Comparison of ENCODE assay signal across 15 cellular contexts in genomic region chr19:8539621-8540149, GRCh38. TPM values are rescaled to one million over a fixed set of nuclear protein-coding genes. Genes with fewer than 3 reads are reported as not detected.
DNase-seq lines count a peak whose midpoint lies in the region; ATAC-seq lines count a peak whose summit lies in the region.
"Had no signal": no experiment of that assay in that cellular context is flagged by ENCODE, and none has a peak within 500 bp of the region (broad histone marks: within the 10 kb centered on the region; RNA-seq: fewer than 3 reads in every experiment).

No MANE protein-coding gene starts in this region.

- no peaks in the 10 kb centered on the region for H3K27me3 Mint-ChIP-seq in T-helper 2 cell treated with Interferon-gamma antibody and Interleukin-4, amounts not matched to agents 5 μg/mL and 100 μg/mL, for 36 hours (ENCODE audit: low read depth)
- H3K27me3 Mint-ChIP-seq in natural killer cell treated with Interleukin-12 subunit alpha and Interleukin-12 subunit beta and Interleukin-15 and Interleukin-18, amount 100 ng/mL, for 72 hours, result no peaks in the 10 kb centered on the region
- H3K27me3 Mint-ChIP-seq: IgD-negative memory B cell had no signal

- H3K36me3 Mint-ChIP-seq in T-helper 2 cell treated with Interferon-gamma antibody and Interleukin-4, amounts not matched to agents 5 μg/mL and 100 μg/mL, for 36 hours (ENCODE audit: low read depth), result peaks cover 45% of the 10 kb centered on the region
- H3K36me3 Mint-ChIP-seq in natural killer cell treated with Interleukin-12 subunit alpha and Interleukin-12 subunit beta and Interleukin-15 and Interleukin-18, amount 100 ng/mL, for 72 hours, result peaks cover 16% of the 10 kb centered on the region

- ATAC-seq in natural killer cell treated with Interleukin-12 subunit alpha and Interleukin-12 subunit beta and Interleukin-15 and Interleukin-18, amount 100 ng/mL, for 72 hours, result no peak
- no peak for ATAC-seq in HG03196 (IDR thresholded peaks at IDR 0.05; ENCODE audit: unreplicated experiment)
- ATAC-seq: HCT116 had no signal

- no peaks in the 10 kb centered on the region for H3K9me3 Mint-ChIP-seq in T-helper 2 cell treated with Interferon-gamma antibody and Interleukin-4, amounts not matched to agents 5 μg/mL and 100 μg/mL, for 36 hours
- H3K9me3 Mint-ChIP-seq in natural killer cell treated with Interleukin-12 subunit alpha and Interleukin-12 subunit beta and Interleukin-15 and Interleukin-18, amount 100 ng/mL, for 72 hours, result no peaks in the 10 kb centered on the region
- H3K9me3 Mint-ChIP-seq: CD8-positive, alpha-beta memory T cell; IgD-negative memory B cell had no signal

- H3K4me3 Mint-ChIP-seq in T-helper 2 cell treated with Interferon-gamma antibody and Interleukin-4, amounts not matched to agents 5 μg/mL and 100 μg/mL, for 36 hours, result no peak overlapping the region
- no peak overlapping the region for H3K4me3 Mint-ChIP-seq in natural killer cell treated with Interleukin-12 subunit alpha and Interleukin-12 subunit beta and Interleukin-15 and Interleukin-18, amount 100 ng/mL, for 72 hours
- H3K4me3 Mint-ChIP-seq: CD8-positive, alpha-beta memory T cell; IgD-negative memory B cell had no signal

- H3K27ac Mint-ChIP-seq in T-helper 2 cell treated with Interferon-gamma antibody and Interleukin-4, amounts not matched to agents 5 μg/mL and 100 μg/mL, for 36 hours, result peak overlapping the region; percentile 31
- peak overlapping the region; percentile 51 to 90 for H3K27ac Mint-ChIP-seq in natural killer cell treated with Interleukin-12 subunit alpha and Interleukin-12 subunit beta and Interleukin-15 and Interleukin-18, amount 100 ng/mL, for 72 hours
- H3K27ac Mint-ChIP-seq: IgD-negative memory B cell had no signal

- H3K4me1 Mint-ChIP-seq in T-helper 2 cell treated with Interferon-gamma antibody and Interleukin-4, amounts not matched to agents 5 μg/mL and 100 μg/mL, for 36 hours (ENCODE audit: low read depth), result no peaks in the 10 kb centered on the region
- peaks cover 0 to 17% of the 10 kb centered on the region in 2 donors for H3K4me1 Mint-ChIP-seq in natural killer cell treated with Interleukin-12 subunit alpha and Interleukin-12 subunit beta and Interleukin-15 and Interleukin-18, amount 100 ng/mL, for 72 hours (ENCODE audit: low read depth in 2 of 2)

- DNase-seq in T-helper 2 cell treated with Interferon-gamma antibody and Interleukin-4, amounts not matched to agents 5 μg/mL and 100 μg/mL, for 36 hours (ENCODE audit: low spot score), result no peak
- DNase-seq in T-helper 2 cell (no peak), ecto neural progenitor cell (ENCODE audit: low spot score) (peak; percentile 31), NCI-H2196 treated with DMSO at 0.1 percent for 48 hours (lab: John Stamatoyannopoulos, UW; ENCODE audit: unreplicated experiment) (no peak), SW 1271 (lab: John Stamatoyannopoulos, UW) (no peak), NAMALWA (ENCODE audit: low spot score) (no peak)
- DNase-seq in natural killer cell treated with Interleukin-12 subunit alpha and Interleukin-12 subunit beta and Interleukin-15 and Interleukin-18, amount 100 ng/mL, for 72 hours (ENCODE audit: low spot score), result no peak
- DNase-seq: Caco-2; CD8-positive, alpha-beta memory T cell; DMS53; GF-D8 had no signal

RNA-seq across cellular contexts. Expression of gene ZNF414, which starts 25.7 kb away (rescaled TPM):
- 10 to 100 TPM; 15.5 to 16.8 TPM for total RNA-seq in natural killer cell treated with Interleukin-12 subunit alpha and Interleukin-12 subunit beta and Interleukin-15 and Interleukin-18, amount 100 ng/mL, for 72 hours

RNA-seq across cellular contexts. Expression of gene PRAM1, which starts 37.2 kb away (rescaled TPM):
- 1 to 10 TPM; 1.5 to 2.0 TPM for total RNA-seq in natural killer cell treated with Interleukin-12 subunit alpha and Interleukin-12 subunit beta and Interleukin-15 and Interleukin-18, amount 100 ng/mL, for 72 hours
- total RNA-seq: Caco-2, H4 had no signal

RNA-seq across cellular contexts. Expression of gene MYO1F, which starts 37.6 kb away (rescaled TPM):
- 100 to 1,000 TPM; 216 to 232 TPM for total RNA-seq in natural killer cell treated with Interleukin-12 subunit alpha and Interleukin-12 subunit beta and Interleukin-15 and Interleukin-18, amount 100 ng/mL, for 72 hours
